9 cellular contexts compared by ENCODE assay signal in genomic region chr18:58605027-58606020, GRCh38. TPM values are rescaled to one million over a fixed set of nuclear protein-coding genes. Genes with fewer than 3 reads are reported as not detected.
DNase-seq lines count a peak whose midpoint lies in the region; ATAC-seq, FAIRE-seq and TF ChIP-seq lines count a peak whose summit lies in the region.
"Had no signal": no experiment of that assay in that cellular context is flagged by ENCODE, and none has a peak within 500 bp of the region (broad histone marks: within the 10 kb centered on the region; RNA-seq: fewer than 3 reads in every experiment).

No MANE protein-coding gene starts in this region.

- H2AFZ ChIP-seq in mammary epithelial cell (ENCODE audit: low read depth, low read length): no peak overlapping the region

- no peak overlapping the region for H3K9ac ChIP-seq in mammary epithelial cell (ENCODE audit: insufficient read depth, low read length)
- no peak overlapping the region for H3K9ac ChIP-seq in kidney (ENCODE audit: low read length in 2 of 2)

- ATAC-seq in SK-N-SH treated with all-trans-retinoic acid at 6 μM for 48 hours (no peak; the same call in 2 of the 3 replicates), HG03175 (IDR thresholded peaks at IDR 0.05; ENCODE audit: unreplicated experiment) (no peak)

- CTCF ChIA-PET in HEK293 (lab: Yijun Ruan, JAX): interaction anchor here (0.7 to 1.6 kb wide), 3 partner anchors 78 to 621 kb away, joined by 3 to 13 read pairs (median 4); no protein-coding TSS in a partner anchor
- CTCF ChIA-PET in mammary epithelial cell (lab: Charles Lee; ENCODE audit: low non-redundant PET): no interaction called here

- in situ Hi-C loops in mammary epithelial cell (cut with MboI; ENCODE audit: low sequenced_read_pairs in 2 of 2): no loop called here

- no peaks in the 10 kb centered on the region for H4K20me1 ChIP-seq in mammary epithelial cell (ENCODE audit: insufficient read depth, low read length)

- H3K79me2 ChIP-seq in mammary epithelial cell (ENCODE audit: insufficient read depth, low read length): no peaks in the 10 kb centered on the region

- H3K9me3 ChIP-seq in HEK293 (ENCODE audit: control insufficient read depth, insufficient read depth, low read depth, low read length) (no peaks in the 10 kb centered on the region), mammary epithelial cell (replicated peaks; ENCODE audit: insufficient read depth, low read length) (no peaks in the 10 kb centered on the region), kidney (ENCODE audit: control insufficient read depth in 1 of 2, low read length in 2 of 2) (no peaks in the 10 kb centered on the region)

- dilution Hi-C loops in mammary epithelial cell (cut with HindIII; ENCODE audit: low sequenced_read_pairs): loop anchor here (5.0 kb wide), 1 partner anchor 33 kb away; no protein-coding TSS in a partner anchor

- DNase-seq in mammary epithelial cell (peak; percentile 78), kidney (no peak), NCI-H1105 (lab: John Stamatoyannopoulos, UW) (no peak)
- peak; percentile 11 for DNase-seq in stimulated activated CD8-positive, alpha-beta memory T cell treated with anti-CD3 and anti-CD28 coated beads, Interleukin-12 subunit alpha, Interleukin-12 subunit beta, amount 100 ng/mL, for 24 hours (ENCODE audit: extremely low read depth)
- DNase-seq: amygdala, NCI-H1694 had no signal

- H3K4me1 ChIP-seq in HEK293 (ENCODE audit: control insufficient read depth, insufficient read depth, low read length): peaks cover 30% of the 10 kb centered on the region
- H3K4me1 ChIP-seq in mammary epithelial cell (ENCODE audit: insufficient read depth, low read length): peaks cover 18% of the 10 kb centered on the region
- H3K4me1 ChIP-seq in kidney (ENCODE audit: control insufficient read depth in 1 of 2, insufficient read depth in 1 of 2, low read depth in 1 of 2, low read length in 2 of 2): peaks cover 0 to 2% of the 10 kb centered on the region in 2 donors

- no peaks in the 10 kb centered on the region for H3K27me3 ChIP-seq in mammary epithelial cell (ENCODE audit: insufficient read depth, low read length)

- H3K4me3 ChIP-seq in HEK293 (ENCODE audit: low read depth, low read length) (no peak overlapping the region), mammary epithelial cell (replicated peaks in 1 of 3; ENCODE audit: insufficient read depth in 1 of 3, low read depth in 2 of 3, low read length in 3 of 3) (no peak overlapping the region), kidney (ENCODE audit: low read length in 2 of 2) (no peak overlapping the region)

- H3K4me2 ChIP-seq in mammary epithelial cell (ENCODE audit: insufficient read depth, low read depth, low read length): no peak overlapping the region

- FAIRE-seq in kidney (lab: Jason Lieb, UNC): no peak

- no TSS peak for BruUV-seq in mammary epithelial cell (replicated peaks; lab: Mats Ljungman, UMichigan)

- POLR2A ChIA-PET in HEK293 (lab: Yijun Ruan, JAX): interaction anchor here (1.0 kb wide), 1 partner anchor 66 kb away, joined by 3 read pairs; the partner anchor contains the start of gene MALT1

- TF ChIP-seq CTCF in HEK293 (tag by site-specific recombination; IDR thresholded peaks at IDR 0.05): no peak
- no peak for TF ChIP-seq CTCF in mammary epithelial cell (conservative IDR thresholded peaks at IDR 0.05 in 1 of 2, IDR thresholded peaks at IDR 0.05 in 1 of 2; ENCODE audit: extremely low read depth in 1 of 2, insufficient read depth in 1 of 2, low read depth in 1 of 2, low read length in 2 of 2)
- no peak for TF ChIP-seq CTCF in kidney (IDR thresholded peaks at IDR 0.05; ENCODE audit: borderline replicate concordance, extremely low read depth, insufficient read depth)

- intact Hi-C loops in mammary epithelial cell (cut with micrococcal nuclease) (no loop called here), kidney (cut with DNase I) (no loop called here)

- H3K27ac ChIP-seq in HEK293 (ENCODE audit: extremely low read depth, low read depth, low read length) (peak overlapping the region; percentile 2; the same call in 1 of the 2 replicates), mammary epithelial cell (ENCODE audit: insufficient read depth, low read depth, low read length) (no peak overlapping the region), kidney (ENCODE audit: low read depth in 2 of 2, low read length in 2 of 2) (no peak overlapping the region)

- 87% methylated on average over 5 of the region's 6 CpGs for WGBS in mammary epithelial cell (ENCODE audit: low coverage, missing lambda C conversion rate)

- no peaks in the 10 kb centered on the region for H3K36me3 ChIP-seq in HEK293 (ENCODE audit: control insufficient read depth in 2 of 2, insufficient read depth in 1 of 2, low read length in 2 of 2)
- H3K36me3 ChIP-seq in mammary epithelial cell (ENCODE audit: insufficient read depth, low read length): no peaks in the 10 kb centered on the region
- H3K36me3 ChIP-seq in kidney (ENCODE audit: control insufficient read depth in 1 of 2, insufficient read depth in 2 of 2, low read length in 2 of 2): no peaks in the 10 kb centered on the region

TF ChIP-seq in HEK293, 187 proteins besides CTCF, POLR2A, EP300 and RAD21:
- TF ChIP-seq ZNF16 (tag by site-specific recombination; IDR thresholded peaks at IDR 0.05; ENCODE audit: low read depth): no peak
- peak; percentile 76 for TF ChIP-seq GLIS1 (tag by site-specific recombination; IDR thresholded peaks at IDR 0.05)

TF ChIP-seq in SK-N-SH treated with all-trans-retinoic acid at 6 μM for 48 hours, 23 proteins besides CTCF, POLR2A, EP300 and RAD21:
- 0 out of 2 replicates have a peak, but pooled peaks have one; percentile 14 for TF ChIP-seq ISL1 (CRISPR knock-in tag; IDR thresholded peaks at IDR 0.05)
- no peak for TF ChIP-seq ZFP30 (CRISPR knock-in tag; IDR thresholded peaks at IDR 0.05)
TF ChIP-seq in SK-N-SH treated with all-trans-retinoic acid at 6 μM for 48 hours: peak in this region for 1.

RNA-seq across cellular contexts. Expression of gene ALPK2, which starts 23.6 kb away (rescaled TPM):
- total RNA-seq in mammary epithelial cell (1 to 10 TPM in 1 of 2 donors, not detected in 1; 9.2 TPM), kidney (18.7 TPM)
- polyA plus RNA-seq in mammary epithelial cell (not detected), kidney (ENCODE audit: insufficient read depth, low read depth, low replicate concordance) (5.8 TPM)
- 11.6 TPM for polyA minus RNA-seq in mammary epithelial cell

Comparison
In these comparisons a context has a peak if more than half of its experiments do, and no peak if none do; other contexts are left out.
1. DNase-seq: peak in mammary epithelial cell (single experiment) and stimulated activated CD8-positive, alpha-beta memory T cell treated with anti-CD3 and anti-CD28 coated beads, Interleukin-12 subunit alpha, Interleukin-12 subunit beta, amount 100 ng/mL, for 24 hours (single experiment); none in kidney (single experiment) and NCI-H1105 (single experiment).